ENCODE assay signal across 10 cellular contexts in genomic region chr7:134777908-134778580, GRCh38.
A peak's percentile ranks its signal among the peaks of the same experiment; 100 is the strongest.
DNase-seq lines count a peak whose midpoint lies in the region; ATAC-seq and TF ChIP-seq lines count a peak whose summit lies in the region.
"Had no signal": no experiment of that assay in that cellular context is flagged by ENCODE, and none has a peak within 500 bp of the region (broad histone marks: within the 10 kb centered on the region; RNA-seq: fewer than 3 reads in every experiment).

No MANE protein-coding gene starts in this region.

- intact Hi-C loops in head of caudate nucleus (cut with DNase I) = no loop called here

- peak; percentile 70 for DNase-seq in choroid plexus epithelial cell (ENCODE audit: low read depth)
- peak; percentile 11 for DNase-seq in kidney glomerular epithelial cell (lab: John Stamatoyannopoulos, UW)
- no peak for DNase-seq in head of caudate nucleus
- DNase-seq in NCI-H2227 (lab: John Stamatoyannopoulos, UW; ENCODE audit: unreplicated experiment) = no peak
- no peak for DNase-seq in DMS114 treated with DMSO at 0.1 percent for 48 hours (lab: John Stamatoyannopoulos, UW; ENCODE audit: unreplicated experiment)
- DNase-seq: MV-4-11, WERI-Rb-1 had no signal

- no peaks in the 10 kb centered on the region for H3K9me3 ChIP-seq in HUES48 (ENCODE audit: control insufficient read depth, insufficient read depth, low read length)
- H3K9me3 ChIP-seq in stomach smooth muscle (ENCODE audit: control insufficient read depth in 2 of 2, low read length in 2 of 2) = no peaks in the 10 kb centered on the region

- H3K9ac ChIP-seq in HUES48 (ENCODE audit: low read depth, low read length) (peak overlapping the region; percentile 96; the same call in 1 of the 2 replicates), stomach smooth muscle (ENCODE audit: low read length in 2 of 2) (peak overlapping the region; percentile 96 to 100)

- H3K27me3 ChIP-seq in HUES48 (ENCODE audit: control insufficient read depth, insufficient read depth, low read length) (no peaks in the 10 kb centered on the region), stomach smooth muscle (ENCODE audit: control insufficient read depth in 1 of 2, insufficient read depth in 2 of 2, low read length in 2 of 2) (no peaks in the 10 kb centered on the region)

- H3K4me1 ChIP-seq in HUES48 (ENCODE audit: control insufficient read depth, insufficient read depth, low read length) (peaks cover 36% of the 10 kb centered on the region), stomach smooth muscle (ENCODE audit: control insufficient read depth, insufficient read depth, low read length) (peaks cover 19% of the 10 kb centered on the region)

- peak overlapping the region; percentile 88; the same call in 1 of the 2 replicates for H3K4me3 ChIP-seq in HUES48 (ENCODE audit: low read depth, low read length)
- H3K4me3 ChIP-seq in choroid plexus epithelial cell (ENCODE audit: low read depth, low read length) = no peak overlapping the region
- H3K4me3 ChIP-seq in stomach smooth muscle (ENCODE audit: low read length in 2 of 2) = peak overlapping the region in 1 of 2 donors; percentile 93

- peak overlapping the region; percentile 98 for H3K27ac ChIP-seq in HUES48 (ENCODE audit: low read depth, low read length)
- peak overlapping the region; percentile 99 for H3K27ac ChIP-seq in stomach smooth muscle (ENCODE audit: low read length)
- H3K27ac ChIP-seq: WERI-Rb-1 had no signal

- ATAC-seq in HG03354 (IDR thresholded peaks at IDR 0.05; ENCODE audit: poor library complexity, severe bottlenecking, unreplicated experiment) = no peak

- no peak for TF ChIP-seq CTCF in choroid plexus epithelial cell (conservative IDR thresholded peaks at IDR 0.05; ENCODE audit: low read depth, low read length)

- H3K36me3 ChIP-seq in HUES48 (ENCODE audit: control insufficient read depth, insufficient read depth, low read length) (peaks cover 6% of the 10 kb centered on the region; the same call in 1 of the 2 replicates), stomach smooth muscle (ENCODE audit: control insufficient read depth in 2 of 2, insufficient read depth in 2 of 2, low read length in 2 of 2) (peaks cover 0 to 3% of the 10 kb centered on the region in 2 donors)
- H3K36me3 ChIP-seq: WERI-Rb-1 had no signal

Comparison
In these comparisons a context has a peak if more than half of its experiments do, and no peak if none do; other contexts are left out.
1. DNase-seq: peak in choroid plexus epithelial cell (single experiment) and kidney glomerular epithelial cell (single experiment); none in head of caudate nucleus (0 of 42), NCI-H2227 (single experiment) and DMS114 treated with DMSO at 0.1 percent for 48 hours (single experiment).